In genomic region chr17:70158581-70158980, GRCh38 we compare ENCODE assay signal across 23 cellular contexts.
"Had no signal": no experiment of that assay in that cellular context is flagged by ENCODE, and none has a peak within 500 bp of the region (broad histone marks: within the 10 kb centered on the region; RNA-seq: fewer than 3 reads in every experiment).

No MANE protein-coding gene starts in this region.

- H3K4me1 ChIP-seq: breast epithelium, gastrocnemius medialis, spleen had no signal

- H3K27ac Mint-ChIP-seq: activated naive CD8-positive, alpha-beta T cell; naive B cell; T-cell; T-helper 2 cell treated with Interferon-gamma antibody and Interleukin-4, amounts not matched to agents 5 μg/mL and 100 μg/mL, for 36 hours had no signal

- H3K36me3 ChIP-seq: breast epithelium, gastrocnemius medialis, spleen, WERI-Rb-1 had no signal

- DNase-seq: activated CD4-positive, alpha-beta T cell treated with anti-CD3 and anti-CD28 coated beads, Interleukin-2, amount 50 U/mL, for 1 hour; activated CD4-positive, CD25-positive, alpha-beta regulatory T cell treated with anti-CD3 and anti-CD28 coated beads, Interleukin-2, amount 50 U/mL, for 72 hours; activated naive CD4-positive, alpha-beta T cell; activated T-cell treated with anti-CD3 and anti-CD28 coated beads, Interleukin-2, amount 50 U/mL, for 1 hour; effector CD8-positive, alpha-beta T cell; gastrocnemius medialis; head of caudate nucleus; hypothalamus; left cardiac atrium; mesendoderm; naive B cell; retina; spleen; stimulated activated CD4-positive, alpha-beta T cell treated with anti-CD3 and anti-CD28 coated beads, Interleukin-4, amount 100 ng/mL, for 1 hour; stimulated activated naive CD4-positive, alpha-beta T cell; T-cell; WERI-Rb-1 had no signal

- H3K4me3 Mint-ChIP-seq: activated naive CD8-positive, alpha-beta T cell; naive B cell; T-cell; T-helper 2 cell treated with Interferon-gamma antibody and Interleukin-4, amounts not matched to agents 5 μg/mL and 100 μg/mL, for 36 hours had no signal

- H3K4me3 ChIP-seq: breast epithelium, gastrocnemius medialis, spleen had no signal

- H3K4me1 Mint-ChIP-seq: naive B cell, T-cell had no signal

- H3K9me3 Mint-ChIP-seq: naive B cell; T-cell; T-helper 2 cell treated with Interferon-gamma antibody and Interleukin-4, amounts not matched to agents 5 μg/mL and 100 μg/mL, for 36 hours had no signal

- H3K27me3 ChIP-seq: breast epithelium, gastrocnemius medialis, spleen had no signal

- ATAC-seq: gastrocnemius medialis, SK-N-SH treated with all-trans-retinoic acid at 6 μM for 48 hours, T-cell had no signal

- H3K27ac ChIP-seq: breast epithelium, gastrocnemius medialis, spleen, WERI-Rb-1 had no signal

- H3K9me3 ChIP-seq: breast epithelium, gastrocnemius medialis, spleen had no signal

- H3K36me3 Mint-ChIP-seq: activated naive CD8-positive, alpha-beta T cell; naive B cell; T-cell had no signal

- FAIRE-seq: islet of Langerhans, TTC549 had no signal
